Comparison of ENCODE assay signal across 24 cellular contexts in genomic region chr9:18275313-18275990, GRCh38.
DNase-seq lines count a peak whose midpoint lies in the region; ATAC-seq, FAIRE-seq and TF ChIP-seq lines count a peak whose summit lies in the region.
"Had no signal": no experiment of that assay in that cellular context is flagged by ENCODE, and none has a peak within 500 bp of the region (broad histone marks: within the 10 kb centered on the region; RNA-seq: fewer than 3 reads in every experiment).

No MANE protein-coding gene starts in this region.

- CTCF ChIA-PET in mammary epithelial cell (lab: Charles Lee; ENCODE audit: low non-redundant PET): no interaction called here

- TF ChIP-seq CTCF in RWPE2 (IDR thresholded peaks at IDR 0.05; ENCODE audit: poor library complexity, severe bottlenecking) (no peak), mammary epithelial cell (conservative IDR thresholded peaks at IDR 0.05 in 1 of 2, IDR thresholded peaks at IDR 0.05 in 1 of 2; ENCODE audit: extremely low read depth in 1 of 2, insufficient read depth in 1 of 2, low read depth in 1 of 2, low read length in 2 of 2) (no peak), keratinocyte (optimal IDR thresholded peaks at IDR 0.05 in 1 of 3, IDR thresholded peaks at IDR 0.05 in 1 of 3, conservative IDR thresholded peaks at IDR 0.05 in 1 of 3; ENCODE audit: extremely low read depth in 1 of 3, insufficient read depth in 2 of 3, low read length in 3 of 3) (no peak)

- no peaks in the 10 kb centered on the region for H3K36me3 ChIP-seq in RWPE2 (ENCODE audit: low read depth)
- H3K36me3 ChIP-seq in mammary epithelial cell (ENCODE audit: insufficient read depth, low read length): no peaks in the 10 kb centered on the region
- H3K36me3 ChIP-seq in keratinocyte (ENCODE audit: control insufficient read depth in 2 of 2, extremely low read depth in 1 of 2, insufficient read depth in 2 of 2, low read length in 2 of 2): no peaks in the 10 kb centered on the region
- H3K36me3 ChIP-seq: BE2C; BLaER1 treated with 17β-estradiol and CSF1 and Interleukin-3, amounts not matched to agents 10 nM and 100 nM had no signal

- peak overlapping the region; percentile 70 for H3K4me2 ChIP-seq in mammary epithelial cell (ENCODE audit: insufficient read depth, low read depth, low read length)
- peak overlapping the region; percentile 22 for H3K4me2 ChIP-seq in keratinocyte (ENCODE audit: control insufficient read depth, extremely low read depth, insufficient read depth, low read depth, low read length)
- H3K4me2 ChIP-seq: BLaER1 treated with 17β-estradiol and CSF1 and Interleukin-3, amounts not matched to agents 10 nM and 100 nM; GM23338 had no signal

- H3K79me2 ChIP-seq in mammary epithelial cell (ENCODE audit: insufficient read depth, low read length) (no peaks in the 10 kb centered on the region), keratinocyte (ENCODE audit: control insufficient read depth, insufficient read depth, low read length) (no peaks in the 10 kb centered on the region)

- H3K27ac ChIP-seq in RWPE2 (ENCODE audit: poor library complexity, severe bottlenecking): peak overlapping the region; percentile 61
- peak overlapping the region; percentile 98 for H3K27ac ChIP-seq in mammary epithelial cell (ENCODE audit: insufficient read depth, low read depth, low read length)
- peak overlapping the region; percentile 89 for H3K27ac ChIP-seq in epithelial cell of prostate
- peak overlapping the region; percentile 89 for H3K27ac ChIP-seq in keratinocyte (ENCODE audit: control insufficient read depth, insufficient read depth, low read length)
- H3K27ac ChIP-seq: BLaER1 treated with 17β-estradiol and CSF1 and Interleukin-3, amounts not matched to agents 10 nM and 100 nM had no signal

- in situ Hi-C loops in mammary epithelial cell (cut with MboI; ENCODE audit: low sequenced_read_pairs in 2 of 2): no loop called here

- H2AFZ ChIP-seq in mammary epithelial cell (ENCODE audit: low read depth, low read length) (peak overlapping the region; percentile 13), keratinocyte (ENCODE audit: control insufficient read depth, low read length) (no peak overlapping the region)
- H2AFZ ChIP-seq: GM23338 had no signal

- H3K27me3 ChIP-seq in RWPE2 (ENCODE audit: insufficient read depth, poor library complexity, severe bottlenecking) (no peaks in the 10 kb centered on the region), mammary epithelial cell (ENCODE audit: insufficient read depth, low read length) (no peaks in the 10 kb centered on the region), keratinocyte (ENCODE audit: control insufficient read depth, extremely low read depth, insufficient read depth, low read length) (no peaks in the 10 kb centered on the region)
- H3K27me3 ChIP-seq: BE2C; BLaER1 treated with 17β-estradiol and CSF1 and Interleukin-3, amounts not matched to agents 10 nM and 100 nM had no signal

- no peaks in the 10 kb centered on the region for H3K9me1 ChIP-seq in keratinocyte (ENCODE audit: control insufficient read depth, extremely low read depth, insufficient read depth, low read length)

- H3K9ac ChIP-seq in mammary epithelial cell (ENCODE audit: insufficient read depth, low read length) (peak overlapping the region; percentile 64), keratinocyte (ENCODE audit: control insufficient read depth, extremely low read depth, insufficient read depth, low read length) (no peak overlapping the region)
- H3K9ac ChIP-seq: BLaER1 treated with 17β-estradiol and CSF1 and Interleukin-3, amounts not matched to agents 10 nM and 100 nM had no signal

- H3K4me1 ChIP-seq in RWPE2 (ENCODE audit: insufficient read depth, poor library complexity, severe bottlenecking) (peaks cover 18% of the 10 kb centered on the region), mammary epithelial cell (ENCODE audit: insufficient read depth, low read length) (peaks cover 9% of the 10 kb centered on the region), keratinocyte (ENCODE audit: control insufficient read depth, extremely low read depth, insufficient read depth, low read length) (peaks cover 8% of the 10 kb centered on the region)
- H3K4me1 ChIP-seq: BE2C; BLaER1 treated with 17β-estradiol and CSF1 and Interleukin-3, amounts not matched to agents 10 nM and 100 nM had no signal

- TSS peak; percentile 56 for BruUV-seq in mammary epithelial cell (replicated peaks; lab: Mats Ljungman, UMichigan)

- DNase-seq in RWPE2 (ENCODE audit: low spot score): no peak
- peak; percentile 75 for DNase-seq in mammary epithelial cell
- DNase-seq in epithelial cell of prostate (ENCODE audit: low read depth, low spot score): no peak
- peak; percentile 28 for DNase-seq in keratinocyte (ENCODE audit: low read depth, low spot score)
- DNase-seq in activated naive CD4-positive, alpha-beta T cell (lab: John Stamatoyannopoulos, UW): no peak
- no peak for DNase-seq in stimulated activated CD4-positive, alpha-beta T cell treated with anti-CD3 and anti-CD28 coated beads, Interleukin-2, amount 100 ng/mL, for 24 hours
- DNase-seq: ACHN; AML-193; BE2C; CD4-positive, alpha-beta T cell; CD8-positive, alpha-beta memory T cell; DMS 273 treated with DMSO at 0.1 percent for 48 hours; DMS79; EL; GDM1; H9 had no signal

- no peak overlapping the region for H3K4me3 ChIP-seq in RWPE2 (ENCODE audit: severe bottlenecking)
- peak overlapping the region in 1 of 3 experiments; percentile 22 for H3K4me3 ChIP-seq in mammary epithelial cell (replicated peaks in 1 of 3; ENCODE audit: insufficient read depth in 1 of 3, low read depth in 2 of 3, low read length in 3 of 3)
- H3K4me3 ChIP-seq in keratinocyte (ENCODE audit: control insufficient read depth in 2 of 3, extremely low read depth in 1 of 3, insufficient read depth in 2 of 3, low read depth in 1 of 3, low read length in 3 of 3): no peak overlapping the region
- H3K4me3 ChIP-seq: BLaER1 treated with 17β-estradiol and CSF1 and Interleukin-3, amounts not matched to agents 10 nM and 100 nM; GM12878; GM23338 had no signal

- H3K9me3 ChIP-seq in RWPE2 (ENCODE audit: severe bottlenecking) (no peaks in the 10 kb centered on the region), mammary epithelial cell (replicated peaks; ENCODE audit: insufficient read depth, low read length) (peaks cover 35% of the 10 kb centered on the region), keratinocyte (ENCODE audit: control insufficient read depth, low read depth, low read length) (peaks cover 6% of the 10 kb centered on the region)
- H3K9me3 ChIP-seq: BE2C had no signal

- dilution Hi-C loops in mammary epithelial cell (cut with HindIII; ENCODE audit: low sequenced_read_pairs) (no loop called here), keratinocyte (cut with MboI; ENCODE audit: extremely low pct_ligation_motif_present, low sequenced_read_pairs) (no loop called here)

- 3% methylated on average over 3 of the region's 3 CpGs for WGBS in mammary epithelial cell (ENCODE audit: low coverage, missing lambda C conversion rate)

- intact Hi-C loops in mammary epithelial cell (cut with micrococcal nuclease): loop anchor here (2.0 kb wide), 1 partner anchor 21 kb away; no protein-coding TSS in a partner anchor

- ATAC-seq in RWPE2 (ENCODE audit: low read depth) (peak; percentile 72), GM19463 (IDR thresholded peaks at IDR 0.05; ENCODE audit: unreplicated experiment) (no peak)
- ATAC-seq: GM12878, GM23338, HCT116 had no signal

- H4K20me1 ChIP-seq in mammary epithelial cell (ENCODE audit: insufficient read depth, low read length) (no peaks in the 10 kb centered on the region), keratinocyte (ENCODE audit: control insufficient read depth, extremely low read depth, insufficient read depth, low read length) (no peaks in the 10 kb centered on the region)
- H4K20me1 ChIP-seq: BLaER1 treated with 17β-estradiol and CSF1 and Interleukin-3, amounts not matched to agents 10 nM and 100 nM had no signal

- FAIRE-seq in keratinocyte (lab: Jason Lieb, UNC): no peak
- FAIRE-seq: A204.1, D721Med, GM12878, GM19239 had no signal

Comparison
In these comparisons a context has a peak if more than half of its experiments do, and no peak if none do; other contexts are left out.
1. DNase-seq: peak in mammary epithelial cell (single experiment) and keratinocyte (single experiment); none in RWPE2 (single experiment), epithelial cell of prostate (single experiment), activated naive CD4-positive, alpha-beta T cell (0 of 4) and stimulated activated CD4-positive, alpha-beta T cell treated with anti-CD3 and anti-CD28 coated beads, Interleukin-2, amount 100 ng/mL, for 24 hours (0 of 2).
2. Peak in every context shown above with its lines, with median percentiles within 50 percentile points of each other: H3K27ac ChIP-seq.